19 cellular contexts compared by ENCODE assay signal in genomic region chr17:58808609-58809563, GRCh38. TPM values are rescaled to one million over a fixed set of nuclear protein-coding genes. Genes with fewer than 3 reads are reported as not detected.
DNase-seq lines count a peak whose midpoint lies in the region; ATAC-seq and TF ChIP-seq lines count a peak whose summit lies in the region.
"Had no signal": no experiment of that assay in that cellular context is flagged by ENCODE, and none has a peak within 500 bp of the region (broad histone marks: within the 10 kb centered on the region; RNA-seq: fewer than 3 reads in every experiment).

No MANE protein-coding gene starts in this region.

- no peaks in the 10 kb centered on the region for H3K9me3 Mint-ChIP-seq in neural crest cell
- H3K9me3 Mint-ChIP-seq in activated CD8-positive, alpha-beta memory T cell treated with anti-CD3 and anti-CD28 coated beads, Interleukin-2, amount 10 ng/mL, durations not matched to agents 7 days and 5 days (ENCODE audit: low read depth), result no peaks in the 10 kb centered on the region

- no peaks in the 10 kb centered on the region for H3K36me3 Mint-ChIP-seq in neural crest cell (ENCODE audit: low read depth)
- no peaks in the 10 kb centered on the region for H3K36me3 Mint-ChIP-seq in activated CD8-positive, alpha-beta memory T cell treated with anti-CD3 and anti-CD28 coated beads, Interleukin-2, amount 10 ng/mL, durations not matched to agents 7 days and 5 days

- H3K36me3 ChIP-seq in left ventricle myocardium inferior, result no peaks in the 10 kb centered on the region

- H3K27ac ChIP-seq in left ventricle myocardium inferior (replicated peaks), result peak overlapping the region; percentile 23

- no peaks in the 10 kb centered on the region for H3K27me3 Mint-ChIP-seq in neural crest cell (ENCODE audit: low read depth)
- H3K27me3 Mint-ChIP-seq in activated CD8-positive, alpha-beta memory T cell treated with anti-CD3 and anti-CD28 coated beads, Interleukin-2, amount 10 ng/mL, durations not matched to agents 7 days and 5 days, result peaks cover 37% of the 10 kb centered on the region

- peak; percentile 27 for DNase-seq in G401 (ENCODE audit: low spot score)
- peak; percentile 24 for DNase-seq in OCI-M1 (lab: John Stamatoyannopoulos, UW)
- no peak for DNase-seq in left ventricle myocardium inferior
- DNase-seq in neural crest cell (ENCODE audit: low read depth, low spot score), result no peak
- no peak for DNase-seq in NCI-H2029 (lab: John Stamatoyannopoulos, UW)
- DNase-seq in activated CD8-positive, alpha-beta memory T cell treated with anti-CD3 and anti-CD28 coated beads, Interleukin-2, amount 10 ng/mL, durations not matched to agents 7 days and 5 days, result no peak
- DNase-seq: COR-L47, EL, H7, KG1, NCI-H1092, NCI-H146, NCI-H2081 treated with DMSO at 0.1 percent for 48 hours, NCI-H510A treated with DMSO at 0.1 percent for 48 hours, NCI-H82, SHP77, SK-N-SH had no signal

- in situ Hi-C loops in G401 (cut with HindIII; ENCODE audit: low sequenced_read_pairs), result no loop called here

- peak overlapping the region; percentile 9 for H3K27ac Mint-ChIP-seq in neural crest cell (ENCODE audit: unreplicated experiment)
- no peak overlapping the region for H3K27ac Mint-ChIP-seq in activated CD8-positive, alpha-beta memory T cell treated with anti-CD3 and anti-CD28 coated beads, Interleukin-2, amount 10 ng/mL, durations not matched to agents 7 days and 5 days

- no peak for ATAC-seq in activated CD8-positive, alpha-beta memory T cell treated with anti-CD3 and anti-CD28 coated beads, Interleukin-2, amount 10 ng/mL, durations not matched to agents 7 days and 5 days
- no peak for ATAC-seq in HG03432 (IDR thresholded peaks at IDR 0.05; ENCODE audit: unreplicated experiment)
- ATAC-seq: Panc1 had no signal

- intact Hi-C loops in left ventricle myocardium inferior (cut with micrococcal nuclease), result no loop called here

- H3K4me3 Mint-ChIP-seq in neural crest cell, result no peak overlapping the region
- no peak overlapping the region for H3K4me3 Mint-ChIP-seq in activated CD8-positive, alpha-beta memory T cell treated with anti-CD3 and anti-CD28 coated beads, Interleukin-2, amount 10 ng/mL, durations not matched to agents 7 days and 5 days

- H3K4me3 ChIP-seq in left ventricle myocardium inferior, result no peak overlapping the region

- CTCF ChIA-PET in activated CD8-positive, alpha-beta memory T cell treated with anti-CD3 and anti-CD28 coated beads, Interleukin-2, amount 10 ng/mL, durations not matched to agents 7 days and 5 days (lab: Charles Lee), result no interaction called here

- H3K9me3 ChIP-seq in left ventricle myocardium inferior (replicated peaks), result no peaks in the 10 kb centered on the region
- H3K9me3 ChIP-seq: SK-N-SH had no signal

- H3K27me3 ChIP-seq in left ventricle myocardium inferior (ENCODE audit: low read depth), result no peaks in the 10 kb centered on the region

- H3K4me1 ChIP-seq in left ventricle myocardium inferior, result peaks cover 10% of the 10 kb centered on the region

- TF ChIP-seq CTCF in left ventricle myocardium inferior (IDR thresholded peaks at IDR 0.05; ENCODE audit: borderline replicate concordance), result no peak
- TF ChIP-seq CTCF in neural crest cell (conservative IDR thresholded peaks at IDR 0.05), result no peak

- no peaks in the 10 kb centered on the region for H3K4me1 Mint-ChIP-seq in neural crest cell
- no peaks in the 10 kb centered on the region for H3K4me1 Mint-ChIP-seq in activated CD8-positive, alpha-beta memory T cell treated with anti-CD3 and anti-CD28 coated beads, Interleukin-2, amount 10 ng/mL, durations not matched to agents 7 days and 5 days

RNA-seq across cellular contexts. Expression of gene PPM1E, which starts 53.2 kb away (rescaled TPM):
- total RNA-seq in G401 (2014; rRNA removed; shearing (Covaris generic)), result 1.8 and 2.4 TPM in 2 replicates
- total RNA-seq in left ventricle myocardium inferior, result 0.80 TPM
- 15.2 and 15.5 TPM in 2 replicates for total RNA-seq in neural crest cell
- total RNA-seq in activated CD8-positive, alpha-beta memory T cell treated with anti-CD3 and anti-CD28 coated beads, Interleukin-2, amount 10 ng/mL, durations not matched to agents 7 days and 5 days, result under 1 TPM; 0.03 to 0.07 TPM

Comparison
In these comparisons a context has a peak if more than half of its experiments do, and no peak if none do; other contexts are left out.
1. DNase-seq: peak in G401 (single experiment) and OCI-M1 (single experiment); none in left ventricle myocardium inferior (single experiment), neural crest cell (single experiment), NCI-H2029 (single experiment) and activated CD8-positive, alpha-beta memory T cell treated with anti-CD3 and anti-CD28 coated beads, Interleukin-2, amount 10 ng/mL, durations not matched to agents 7 days and 5 days (single experiment).